13 cellular contexts compared by ENCODE assay signal in genomic region chr2:70517804-70518203, GRCh38. TPM values are rescaled to one million over a fixed set of nuclear protein-coding genes. Genes with fewer than 3 reads are reported as not detected.
DNase-seq lines count a peak whose midpoint lies in the region; ATAC-seq, FAIRE-seq and TF ChIP-seq lines count a peak whose summit lies in the region.
"Had no signal": no experiment of that assay in that cellular context is flagged by ENCODE, and none has a peak within 500 bp of the region (broad histone marks: within the 10 kb centered on the region; RNA-seq: fewer than 3 reads in every experiment).

No MANE protein-coding gene starts in this region.

- POLR2A ChIA-PET in IMR-90 (lab: Charles Lee; ENCODE audit: unreplicated experiment) = no interaction called here

- no peaks in the 10 kb centered on the region for H3K27me3 ChIP-seq in BLaER1 treated with 17β-estradiol and CSF1 and Interleukin-3, amounts not matched to agents 10 nM and 100 nM
- H3K27me3 ChIP-seq in IMR-90 (ENCODE audit: control insufficient read depth, insufficient read depth, low read length) = peaks cover 3% of the 10 kb centered on the region
- H3K27me3 ChIP-seq in small intestine (ENCODE audit: control insufficient read depth in 2 of 2, insufficient read depth in 2 of 2, low read length in 2 of 2) = no peaks in the 10 kb centered on the region

- peak overlapping the region; percentile 16 to 93 (median 81); a peak in 21 of 22 replicates for H3K4me2 ChIP-seq in BLaER1 treated with 17β-estradiol and CSF1 and Interleukin-3, amounts not matched to agents 10 nM and 100 nM
- no peak overlapping the region for H3K4me2 ChIP-seq in IMR-90 (ENCODE audit: low read depth, low read length)

- H3K9me1 ChIP-seq in IMR-90 (ENCODE audit: insufficient read depth, low read length) = no peaks in the 10 kb centered on the region

- H3K4me1 ChIP-seq in BLaER1 treated with 17β-estradiol and CSF1 and Interleukin-3, amounts not matched to agents 10 nM and 100 nM = peaks cover 8 to 99% (median 58%) of the 10 kb centered on the region in 10 experiments
- H3K4me1 ChIP-seq in IMR-90 (ENCODE audit: control insufficient read depth, insufficient read depth, low read length) (no peaks in the 10 kb centered on the region), small intestine (ENCODE audit: control insufficient read depth in 2 of 2, insufficient read depth in 1 of 2, low read depth in 1 of 2, low read length in 1 of 2) (peaks cover 0 to 15% of the 10 kb centered on the region in 2 donors)

- no peak overlapping the region for H3K14ac ChIP-seq in IMR-90 (replicated peaks; ENCODE audit: low read depth, low read length)

- CTCF ChIA-PET in IMR-90 (lab: Yijun Ruan, JAX) = no interaction called here

- TF ChIP-seq CTCF in IMR-90 (conservative IDR thresholded peaks at IDR 0.05; ENCODE audit: low read depth, low read length) = no peak

- DNase-seq in IMR-90 = no peak
- peak; percentile 41 for DNase-seq in islet precursor cell
- DNase-seq in small intestine = peak; percentile 65
- DNase-seq: CD8-positive, alpha-beta memory T cell; GOT3; H9 had no signal

- no peak for ATAC-seq in IMR-90 (ENCODE audit: low read depth)
- ATAC-seq in GM18519 (IDR thresholded peaks at IDR 0.05; ENCODE audit: low FRiP score, unreplicated experiment) = no peak
- ATAC-seq in HG02884 (IDR thresholded peaks at IDR 0.05; ENCODE audit: unreplicated experiment) = no peak
- no peak for ATAC-seq in GM21619 (IDR thresholded peaks at IDR 0.05; ENCODE audit: unreplicated experiment)

- no peak overlapping the region for H3K18ac ChIP-seq in IMR-90 (ENCODE audit: low read depth, low read length)

- H2AK9ac ChIP-seq in IMR-90 (replicated peaks; ENCODE audit: low read depth, low read length, poor library complexity) = peak overlapping the region; percentile 19

- WGBS in IMR-90 (ENCODE audit: extremely low coverage in 2 of 2, insufficient read length in 1 of 2), 2 experiments = 42% methylated on average over 2 of the region's 7 CpGs; no CpG with 5 or more reads in 1 of the 2 experiments
- 80 to 83% (median 81%) methylated on average over 7 of the region's 7 CpGs for WGBS in small intestine, 3 donors

- H4K20me1 ChIP-seq in BLaER1 treated with 17β-estradiol and CSF1 and Interleukin-3, amounts not matched to agents 10 nM and 100 nM = no peaks in the 10 kb centered on the region
- H4K20me1 ChIP-seq in IMR-90 (ENCODE audit: insufficient read depth, low read length) = no peaks in the 10 kb centered on the region

- H4K5ac ChIP-seq in IMR-90 (ENCODE audit: low read depth, low read length) = no peak overlapping the region

- dilution Hi-C loops in IMR-90 (cut with HindIII; ENCODE audit: low sequenced_read_pairs, unreplicated experiment) = no loop called here

- no peak overlapping the region for H4K91ac ChIP-seq in IMR-90 (ENCODE audit: insufficient read depth, low read depth, low read length)

- H2BK20ac ChIP-seq in IMR-90 (ENCODE audit: low read depth, low read length) = no peak overlapping the region

- peak overlapping the region in 8 of 11 experiments; percentile 8 to 82 (median 74); a peak in 12 of 22 replicates for H3K27ac ChIP-seq in BLaER1 treated with 17β-estradiol and CSF1 and Interleukin-3, amounts not matched to agents 10 nM and 100 nM
- H3K27ac ChIP-seq in IMR-90 (ENCODE audit: insufficient read depth, low read length) (no peak overlapping the region), small intestine (ENCODE audit: low read depth in 1 of 2, low read length in 1 of 2) (no peak overlapping the region)

- no peak overlapping the region for H3K4me3 ChIP-seq in BLaER1 treated with 17β-estradiol and CSF1 and Interleukin-3, amounts not matched to agents 10 nM and 100 nM
- H3K4me3 ChIP-seq in IMR-90 (ENCODE audit: insufficient read depth, low read depth, low read length) = no peak overlapping the region
- H3K4me3 ChIP-seq in small intestine (ENCODE audit: low read depth in 1 of 2, low read length in 2 of 2) = no peak overlapping the region

- no peak overlapping the region for H3K4ac ChIP-seq in IMR-90 (ENCODE audit: low read depth, low read length)

- in situ Hi-C loops in IMR-90 (cut with MboI; ENCODE audit: low sequenced_read_pairs) = no loop called here

- no peak for TF ChIP-seq RAD21 in IMR-90 (IDR thresholded peaks at IDR 0.05; ENCODE audit: low read length)

- H2BK5ac ChIP-seq in IMR-90 (ENCODE audit: low read depth, low read length, poor library complexity, severe bottlenecking) = no peak overlapping the region

- H2AFZ ChIP-seq in IMR-90 (replicated peaks; ENCODE audit: low read length, poor library complexity) = no peak overlapping the region

- no TSS peak for BruUV-seq in IMR-90 (replicated peaks; lab: Mats Ljungman, UMichigan)

- H3K79me1 ChIP-seq in IMR-90 (ENCODE audit: low read depth in 1 of 2, low read length in 2 of 2) = no peaks in the 10 kb centered on the region

- peaks cover 0 to 3% (median 0%) of the 10 kb centered on the region in 11 experiments; a peak in 1 of 22 replicates for H3K36me3 ChIP-seq in BLaER1 treated with 17β-estradiol and CSF1 and Interleukin-3, amounts not matched to agents 10 nM and 100 nM
- H3K36me3 ChIP-seq in IMR-90 (ENCODE audit: control insufficient read depth, insufficient read depth, low read length) = no peaks in the 10 kb centered on the region
- H3K36me3 ChIP-seq in small intestine (ENCODE audit: control insufficient read depth in 2 of 2, insufficient read depth in 2 of 2, low read length in 2 of 2) = no peaks in the 10 kb centered on the region

- H2BK120ac ChIP-seq in IMR-90 (ENCODE audit: low read depth, low read length) = no peak overlapping the region

- H2AK5ac ChIP-seq in IMR-90 (ENCODE audit: low read depth, low read length) = no peak overlapping the region

- peaks cover 0 to 6% (median 0%) of the 10 kb centered on the region in 11 experiments; a peak in 1 of 22 replicates for H3K9me3 ChIP-seq in BLaER1 treated with 17β-estradiol and CSF1 and Interleukin-3, amounts not matched to agents 10 nM and 100 nM (replicated peaks in 1 of 11)
- H3K9me3 ChIP-seq in IMR-90 (ENCODE audit: control insufficient read depth, insufficient read depth, low read length) (no peaks in the 10 kb centered on the region), small intestine (ENCODE audit: control insufficient read depth, low read depth) (no peaks in the 10 kb centered on the region)

- intact Hi-C loops in IMR-90 (cut with micrococcal nuclease) = no loop called here

- no peak overlapping the region for H4K8ac ChIP-seq in IMR-90 (ENCODE audit: low read depth in 2 of 2, low read length in 2 of 2)

- no peak overlapping the region for H3K56ac ChIP-seq in IMR-90 (ENCODE audit: extremely low read depth, insufficient read depth, low read length)

- no peak overlapping the region for H3K9ac ChIP-seq in BLaER1 treated with 17β-estradiol and CSF1 and Interleukin-3, amounts not matched to agents 10 nM and 100 nM
- no peak overlapping the region for H3K9ac ChIP-seq in IMR-90 (ENCODE audit: low read depth, low read length)

- H2BK15ac ChIP-seq in IMR-90 (ENCODE audit: low read depth, low read length) = no peak overlapping the region

- no peak overlapping the region for H3K23ac ChIP-seq in IMR-90 (ENCODE audit: low read depth, low read length)

- no peak for TF ChIP-seq POLR2A in IMR-90 (IDR thresholded peaks at IDR 0.05; ENCODE audit: low read depth, low read length)

- FAIRE-seq in small intestine (lab: Jason Lieb, UNC) = no peak
- FAIRE-seq: A204.1, GM18507 had no signal

TF ChIP-seq in IMR-90, 13 proteins besides CTCF, POLR2A, EP300 and RAD21:
- TF ChIP-seq NFE2L2 (IDR thresholded peaks at IDR 0.05; ENCODE audit: low read depth, low read length) (no peak), MAZ (IDR thresholded peaks at IDR 0.05; ENCODE audit: borderline replicate concordance, low read depth, low read length) (no peak), RFX5 (IDR thresholded peaks at IDR 0.05; ENCODE audit: low read depth, low read length) (no peak), ELK1 (IDR thresholded peaks at IDR 0.05; ENCODE audit: borderline replicate concordance, low read depth, low read length) (no peak), CHD1 (IDR thresholded peaks at IDR 0.05; ENCODE audit: low read depth, low read length) (no peak), BHLHE40 (IDR thresholded peaks at IDR 0.05; ENCODE audit: low read depth, low read length) (no peak), FOS (IDR thresholded peaks at IDR 0.05; ENCODE audit: low read depth, low read length) (no peak), SMC3 (IDR thresholded peaks at IDR 0.05; ENCODE audit: low read depth, low read length) (no peak), MXI1 (IDR thresholded peaks at IDR 0.05; ENCODE audit: borderline replicate concordance, low read depth, low read length) (no peak), RCOR1 (IDR thresholded peaks at IDR 0.05; ENCODE audit: insufficient replicate concordance, low read length) (no peak), MAFK (IDR thresholded peaks at IDR 0.05; ENCODE audit: low read depth, low read length) (no peak), CEBPB (IDR thresholded peaks at IDR 0.05; ENCODE audit: low read depth, low read length) (no peak), USF2 (IDR thresholded peaks at IDR 0.05; ENCODE audit: low read depth, low read length) (no peak)

RNA-seq across cellular contexts. Expression of gene TGFA, which starts 35.8 kb away (rescaled TPM):
- not detected in 2 replicates for total RNA-seq in IMR-90 (2012; rRNA removed)
- polyA plus RNA-seq in IMR-90 (2012; rRNA removed) = not detected in 2 replicates
- polyA plus RNA-seq in IMR-90 (2012; cell fraction: cytosol; rRNA removed) = 0.05 TPM in 1 of 2 replicates, not detected in the other
- not detected in 2 replicates for polyA plus RNA-seq in IMR-90 (2012; cell fraction: nucleus; rRNA removed; ENCODE audit: low replicate concordance)
- polyA plus RNA-seq in small intestine = 1 to 10 TPM; 6.3 to 9.6 (median 8.9) TPM
- total RNA-seq: B cell had no signal

Comparison
In these comparisons a context has a peak if more than half of its experiments do, and no peak if none do; other contexts are left out.
1. H3K27ac ChIP-seq: peak in BLaER1 treated with 17β-estradiol and CSF1 and Interleukin-3, amounts not matched to agents 10 nM and 100 nM (8 of 11); none in IMR-90 (single experiment) and small intestine (0 of 2).